ENCODE assay signal across 15 cellular contexts in the genomic region with DNA sequence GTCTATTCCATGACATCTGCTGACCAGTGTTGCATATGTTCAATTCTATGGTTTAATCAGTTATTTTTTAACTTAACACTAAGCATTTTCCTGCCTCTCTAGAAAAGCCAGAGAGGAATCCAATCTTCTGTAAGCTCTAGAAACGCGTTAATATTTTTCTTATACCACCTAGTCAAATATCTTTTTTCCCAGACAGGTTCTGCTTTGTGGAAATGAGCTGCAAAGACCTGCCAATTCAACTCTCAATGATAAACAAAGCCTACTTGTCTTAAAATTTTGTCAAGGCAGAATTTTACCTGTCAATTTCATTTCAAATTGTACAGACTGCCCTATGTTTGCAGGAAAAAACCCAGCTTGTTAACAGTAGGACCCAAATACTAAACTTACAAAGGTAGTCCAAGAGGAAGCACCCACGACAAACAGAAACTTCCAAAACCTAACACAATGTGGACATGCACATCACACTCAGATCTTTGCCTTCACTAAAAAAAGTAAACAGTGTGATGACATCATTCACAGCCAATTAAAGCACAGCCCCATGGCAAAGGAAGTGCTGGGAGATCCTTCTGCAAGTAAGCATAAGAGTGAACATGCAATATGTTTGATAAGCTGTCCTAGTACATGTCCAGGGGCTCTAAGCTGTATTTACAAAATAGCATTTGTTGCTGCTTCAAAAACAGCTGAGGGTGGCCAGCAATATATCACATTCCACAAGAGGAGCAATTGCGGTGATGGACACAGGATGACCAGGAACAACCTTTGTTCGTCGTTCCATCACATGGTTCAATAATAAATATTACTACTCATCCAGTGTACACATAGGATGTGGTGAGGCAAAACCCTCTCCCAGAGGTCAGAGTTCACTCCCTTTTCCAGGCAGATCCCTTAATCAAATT.
DNase-seq lines count a peak whose midpoint lies in the region; ATAC-seq, FAIRE-seq and TF ChIP-seq lines count a peak whose summit lies in the region.
"Had no signal": no experiment of that assay in that cellular context is flagged by ENCODE, and none has a peak within 500 bp of the region (broad histone marks: within the 10 kb centered on the region; RNA-seq: fewer than 3 reads in every experiment).

No MANE protein-coding gene starts in this region.

- H2AK5ac ChIP-seq in IMR-90 (ENCODE audit: low read depth, low read length), result no peak overlapping the region

- intact Hi-C loops in IMR-90 (cut with micrococcal nuclease), result no loop called here
- intact Hi-C loops in GM12878 (cut with micrococcal nuclease; ENCODE audit: unreplicated experiment), result no loop called here
- intact Hi-C loops in heart left ventricle (cut with DNase I), result no loop called here

- H2BK15ac ChIP-seq in IMR-90 (ENCODE audit: low read depth, low read length), result 0 out of 3 replicates have a peak overlapping the region, but pooled peaks have one; percentile 19

- H3K9me3 ChIP-seq in IMR-90 (ENCODE audit: control insufficient read depth, insufficient read depth, low read length) (no peaks in the 10 kb centered on the region), GM12878 (replicated peaks; ENCODE audit: control insufficient read depth, insufficient read depth, low read length) (no peaks in the 10 kb centered on the region), heart left ventricle (no peaks in the 10 kb centered on the region)
- H3K9me3 ChIP-seq: SJCRH30 had no signal

- H3K4me3 ChIP-seq in IMR-90 (ENCODE audit: insufficient read depth, low read depth, low read length) (no peak overlapping the region), GM12878 (no peak overlapping the region), heart left ventricle (no peak overlapping the region)
- H3K4me3 ChIP-seq: SJCRH30 had no signal

- dilution Hi-C loops in IMR-90 (cut with HindIII; ENCODE audit: low sequenced_read_pairs, unreplicated experiment), result no loop called here

- H3K27ac ChIP-seq in IMR-90 (ENCODE audit: insufficient read depth, low read length) (no peak overlapping the region), GM12878 (ENCODE audit: control insufficient read depth, insufficient read depth) (no peak overlapping the region), heart left ventricle (no peak overlapping the region)
- H3K27ac ChIP-seq: epithelial cell of prostate, SJCRH30 had no signal

- CTCF ChIA-PET in IMR-90 (lab: Yijun Ruan, JAX) (interaction anchor here (0.5 to 0.6 kb wide), 2 partner anchors 46 to 167 kb away, joined by 3 read pairs; no protein-coding TSS in a partner anchor), GM12878 (lab: Yijun Ruan, JAX) (interaction anchor here (1.3 to 1.6 kb wide), 3 partner anchors 9 to 519 kb away, joined by 3 to 5 read pairs (median 3); no protein-coding TSS in a partner anchor)

- peak overlapping the region; percentile 9; the same call in 1 of the 2 replicates for H3K18ac ChIP-seq in IMR-90 (ENCODE audit: low read depth, low read length)

- peak; percentile 89 for ATAC-seq in IMR-90 (ENCODE audit: low read depth)
- ATAC-seq in GM12878, result no peak
- no peak for ATAC-seq in heart left ventricle
- no peak for ATAC-seq in GM19324 (IDR thresholded peaks at IDR 0.05; ENCODE audit: low FRiP score, unreplicated experiment)
- ATAC-seq in HG03378 (IDR thresholded peaks at IDR 0.05; ENCODE audit: unreplicated experiment), result no peak
- ATAC-seq: activated naive CD4-positive, alpha-beta T cell treated with anti-CD3 and anti-CD28 coated beads, Interleukin-2, amount 50 U/mL, for 72 hours had no signal

- H3K56ac ChIP-seq in IMR-90 (ENCODE audit: extremely low read depth, insufficient read depth, low read length), result no peak overlapping the region

- no peak overlapping the region for H2AK9ac ChIP-seq in IMR-90 (replicated peaks; ENCODE audit: low read depth, low read length, poor library complexity)

- peak; percentile 8 for DNase-seq in COLO668 (lab: John Stamatoyannopoulos, UW; ENCODE audit: unreplicated experiment)
- peak; percentile 66 for DNase-seq in IMR-90
- no peak for DNase-seq in GM12878 (ENCODE audit: low read depth, low spot score)
- DNase-seq in left kidney (ENCODE audit: low read depth, low spot score), result peak; percentile 77
- no peak for DNase-seq in mucosa of gallbladder (ENCODE audit: low spot score)
- DNase-seq in heart left ventricle, result no peak
- DNase-seq: central memory CD4-positive, alpha-beta T cell; NCI-H1105 treated with DMSO at 0.1 percent for 48 hours; stimulated activated CD4-positive, alpha-beta T cell treated with anti-CD3 and anti-CD28 coated beads, Interleukin-4, amount 100 ng/mL, for 24 hours; stimulated activated naive CD4-positive, alpha-beta T cell treated with Interleukin-2 at 50 U/mL for 16 hours had no signal

- RAD21 ChIA-PET in GM12878 (lab: Charles Lee; ENCODE audit: unreplicated experiment), result no interaction called here

- peak overlapping the region; percentile 26; the same call in 1 of the 2 replicates for H3K4ac ChIP-seq in IMR-90 (ENCODE audit: low read depth, low read length)

- SMC1A ChIA-PET in GM12878 (lab: Charles Lee; ENCODE audit: uncharacterized antibody, unreplicated experiment), result interaction anchor here (0.8 kb wide), 1 partner anchor 48 kb away, joined by 3 read pairs; no protein-coding TSS in a partner anchor

- H3K27me3 ChIP-seq in IMR-90 (ENCODE audit: control insufficient read depth, insufficient read depth, low read length) (no peaks in the 10 kb centered on the region), GM12878 (replicated peaks in 1 of 2; ENCODE audit: control insufficient read depth in 2 of 2, insufficient read depth in 2 of 2, low read length in 1 of 2) (no peaks in the 10 kb centered on the region), heart left ventricle (no peaks in the 10 kb centered on the region)
- H3K27me3 ChIP-seq: SJCRH30 had no signal

- peak overlapping the region; percentile 15 for H2BK5ac ChIP-seq in IMR-90 (ENCODE audit: low read depth, low read length, poor library complexity, severe bottlenecking)

- no peak for TF ChIP-seq EP300 in GM12878 (IDR thresholded peaks at IDR 0.05; ENCODE audit: borderline replicate concordance in 1 of 2, control insufficient read depth in 1 of 2, low read depth in 2 of 2, low read length in 2 of 2)

- H2BK120ac ChIP-seq in IMR-90 (ENCODE audit: low read depth, low read length), result peak overlapping the region; percentile 34; the same call in 1 of the 2 replicates

- TF ChIP-seq CTCF in IMR-90 (conservative IDR thresholded peaks at IDR 0.05; ENCODE audit: low read depth, low read length) (no peak), GM12878 (IDR thresholded peaks at IDR 0.05 in 2 of 3, conservative IDR thresholded peaks at IDR 0.05 in 1 of 3; ENCODE audit: control insufficient read depth in 2 of 3, extremely low read depth in 1 of 3, insufficient read depth in 1 of 3, low read depth in 3 of 3, low read length in 3 of 3) (no peak), heart left ventricle (IDR thresholded peaks at IDR 0.05) (no peak)

- H3K79me2 ChIP-seq in GM12878 (ENCODE audit: control insufficient read depth, insufficient read depth, low read length), result no peaks in the 10 kb centered on the region

- no peak overlapping the region for H3K9ac ChIP-seq in IMR-90 (ENCODE audit: low read depth, low read length)
- no peak overlapping the region for H3K9ac ChIP-seq in GM12878 (ENCODE audit: control insufficient read depth, insufficient read depth, low read length)

- H4K5ac ChIP-seq in IMR-90 (ENCODE audit: low read depth, low read length), result peak overlapping the region; percentile 39; the same call in 1 of the 2 replicates

- peak overlapping the region in 1 of 2 experiments; percentile 44; a peak in 1 of 4 replicates for H4K8ac ChIP-seq in IMR-90 (ENCODE audit: low read depth in 2 of 2, low read length in 2 of 2)

- H3K79me1 ChIP-seq in IMR-90 (ENCODE audit: low read depth in 1 of 2, low read length in 2 of 2), result no peaks in the 10 kb centered on the region

- H4K20me1 ChIP-seq in IMR-90 (ENCODE audit: insufficient read depth, low read length), result no peaks in the 10 kb centered on the region
- no peaks in the 10 kb centered on the region for H4K20me1 ChIP-seq in GM12878 (ENCODE audit: control insufficient read depth, insufficient read depth)

- POLR2A ChIA-PET in IMR-90 (lab: Charles Lee; ENCODE audit: unreplicated experiment), result no interaction called here
- POLR2A ChIA-PET in GM12878 (lab: Charles Lee), result no interaction called here

- TF ChIP-seq RAD21 in IMR-90 (IDR thresholded peaks at IDR 0.05; ENCODE audit: low read length) (no peak), GM12878 (IDR thresholded peaks at IDR 0.05; ENCODE audit: insufficient read depth, low read depth, low read length) (no peak)

- no peak for TF ChIP-seq POLR2A in IMR-90 (IDR thresholded peaks at IDR 0.05; ENCODE audit: low read depth, low read length)
- no peak for TF ChIP-seq POLR2A in GM12878 (IDR thresholded peaks at IDR 0.05; ENCODE audit: low read depth, low read length)
- no peak for TF ChIP-seq POLR2A in heart left ventricle (IDR thresholded peaks at IDR 0.05)

- peak overlapping the region; percentile 15; the same call in 1 of the 2 replicates for H3K14ac ChIP-seq in IMR-90 (replicated peaks; ENCODE audit: low read depth, low read length)

- no peaks in the 10 kb centered on the region for H3K36me3 ChIP-seq in IMR-90 (ENCODE audit: control insufficient read depth, insufficient read depth, low read length)
- H3K36me3 ChIP-seq in GM12878 (ENCODE audit: control insufficient read depth in 2 of 2, insufficient read depth in 2 of 2, low read length in 1 of 2), result no peaks in the 10 kb centered on the region
- H3K36me3 ChIP-seq in heart left ventricle, result no peaks in the 10 kb centered on the region
- H3K36me3 ChIP-seq: SJCRH30 had no signal

- peaks cover 5% of the 10 kb centered on the region for H3K4me1 ChIP-seq in IMR-90 (ENCODE audit: control insufficient read depth, insufficient read depth, low read length)
- H3K4me1 ChIP-seq in GM12878 (ENCODE audit: control insufficient read depth, insufficient read depth, low read length), result no peaks in the 10 kb centered on the region
- H3K4me1 ChIP-seq in heart left ventricle, result no peaks in the 10 kb centered on the region

- H4K91ac ChIP-seq in IMR-90 (ENCODE audit: insufficient read depth, low read depth, low read length), result no peak overlapping the region

- BruUV-seq in IMR-90 (replicated peaks; lab: Mats Ljungman, UMichigan) (no TSS peak), GM12878 (replicated peaks; lab: Mats Ljungman, UMichigan) (no TSS peak)

- no peak for FAIRE-seq in GM12878 (lab: Jason Lieb, UNC)

- no peak overlapping the region for H2BK20ac ChIP-seq in IMR-90 (ENCODE audit: low read depth, low read length)

- in situ Hi-C loops in IMR-90 (cut with MboI; ENCODE audit: low sequenced_read_pairs), result no loop called here
- in situ Hi-C loops in GM12878 (cut with MboI), result no loop called here

- peaks cover 5% of the 10 kb centered on the region; the same call in 1 of the 2 replicates for H3K9me1 ChIP-seq in IMR-90 (ENCODE audit: insufficient read depth, low read length)

- H3K23ac ChIP-seq in IMR-90 (ENCODE audit: low read depth, low read length), result peak overlapping the region; percentile 33; the same call in 1 of the 2 replicates

- WGBS in IMR-90 (ENCODE audit: extremely low coverage in 2 of 2, insufficient read length in 1 of 2), 2 experiments, result 83% methylated on average over 2 of the region's 6 CpGs; no CpG with 5 or more reads in 1 of the 2 experiments
- 71% methylated on average over 6 of the region's 6 CpGs for WGBS in GM12878 (ENCODE audit: insufficient coverage, insufficient replicate concordance, low lambda C conversion rate, missing lambda C conversion rate)
- 85 to 91% (median 87%) methylated on average over 6 of the region's 6 CpGs for WGBS in heart left ventricle, 4 donors

- H3K4me2 ChIP-seq in IMR-90 (ENCODE audit: low read depth, low read length) (peak overlapping the region; percentile 60; the same call in 1 of the 2 replicates), GM12878 (ENCODE audit: control insufficient read depth, insufficient read depth) (no peak overlapping the region)

- peak overlapping the region; percentile 16 for H2AFZ ChIP-seq in IMR-90 (replicated peaks; ENCODE audit: low read length, poor library complexity)
- no peak overlapping the region for H2AFZ ChIP-seq in GM12878 (ENCODE audit: control insufficient read depth, low read depth, low read length)

Comparison
In these comparisons a context has a peak if more than half of its experiments do, and no peak if none do; other contexts are left out.
1. DNase-seq: peak in COLO668 (single experiment), IMR-90 (single experiment) and left kidney (single experiment); none in GM12878 (single experiment), mucosa of gallbladder (single experiment) and heart left ventricle (0 of 5).